Comparison of ENCODE assay signal across 23 cellular contexts in the genomic region with DNA sequence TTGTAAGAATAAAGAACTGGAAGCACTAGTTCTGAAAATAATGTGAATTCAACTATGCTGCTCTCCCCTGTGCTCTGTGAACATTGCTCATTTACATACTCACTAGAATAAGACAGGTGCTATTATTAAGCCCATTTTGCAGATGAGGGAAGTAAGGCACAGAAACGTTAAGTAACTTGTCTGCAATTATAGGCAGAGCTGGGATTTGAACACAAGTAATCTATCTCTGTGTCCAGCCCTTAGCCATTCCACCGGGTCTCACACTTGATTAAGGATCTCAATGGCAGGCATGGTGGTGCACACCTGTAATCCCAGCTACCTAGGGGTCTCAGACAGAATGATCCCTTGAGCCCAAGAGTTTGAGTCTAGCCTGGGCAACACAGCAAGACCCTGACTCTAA.
DNase-seq lines count a peak whose midpoint lies in the region; ATAC-seq and TF ChIP-seq lines count a peak whose summit lies in the region.
"Had no signal": no experiment of that assay in that cellular context is flagged by ENCODE, and none has a peak within 500 bp of the region (broad histone marks: within the 10 kb centered on the region; RNA-seq: fewer than 3 reads in every experiment).

No MANE protein-coding gene starts in this region.

- peaks cover 5% of the 10 kb centered on the region for H3K9me3 Mint-ChIP-seq in activated CD4-positive, alpha-beta T cell treated with anti-CD3 and anti-CD28 coated beads, Interleukin-2, amount 10 ng/mL, durations not matched to agents 24 days and 14 days
- H3K9me3 Mint-ChIP-seq in activated CD4-positive, alpha-beta T cell treated with anti-CD3 and anti-CD28 coated beads, Interleukin-2, amount 10 ng/mL, durations not matched to agents 7 days and 5 days = peaks cover 12% of the 10 kb centered on the region
- H3K9me3 Mint-ChIP-seq: HFFc6 had no signal

- TF ChIP-seq CTCF in OCI-LY7 (conservative IDR thresholded peaks at IDR 0.05; ENCODE audit: low read length) (no peak), osteoblast (IDR thresholded peaks at IDR 0.05; ENCODE audit: extremely low read depth, low read depth, low read length) (no peak), lower lobe of right lung (IDR thresholded peaks at IDR 0.05) (no peak)

- no peak overlapping the region for H3K27ac Mint-ChIP-seq in activated CD4-positive, alpha-beta T cell treated with anti-CD3 and anti-CD28 coated beads, Interleukin-2, amount 10 ng/mL, durations not matched to agents 24 days and 14 days
- H3K27ac Mint-ChIP-seq in activated CD4-positive, alpha-beta T cell treated with anti-CD3 and anti-CD28 coated beads, Interleukin-2, amount 10 ng/mL, durations not matched to agents 7 days and 5 days = no peak overlapping the region
- H3K27ac Mint-ChIP-seq: CD4-positive, alpha-beta T cell; HFFc6 had no signal

- no peak overlapping the region for H2AFZ ChIP-seq in OCI-LY7 (ENCODE audit: low read length)
- H2AFZ ChIP-seq in osteoblast (ENCODE audit: low read length) = no peak overlapping the region

- BruUV-seq in OCI-LY7 (replicated peaks; lab: Mats Ljungman, UMichigan) = no TSS peak

- H3K36me3 Mint-ChIP-seq in activated CD4-positive, alpha-beta T cell treated with anti-CD3 and anti-CD28 coated beads, Interleukin-2, amount 10 ng/mL, durations not matched to agents 24 days and 14 days (ENCODE audit: low read depth) = no peaks in the 10 kb centered on the region
- no peaks in the 10 kb centered on the region for H3K36me3 Mint-ChIP-seq in activated CD4-positive, alpha-beta T cell treated with anti-CD3 and anti-CD28 coated beads, Interleukin-2, amount 10 ng/mL, durations not matched to agents 7 days and 5 days (ENCODE audit: low read depth)
- H3K36me3 Mint-ChIP-seq: CD14-positive monocyte had no signal

- H3K27ac ChIP-seq in OCI-LY7 (ENCODE audit: low read depth, low read length, poor library complexity, severe bottlenecking) = no peak overlapping the region
- H3K27ac ChIP-seq in osteoblast (ENCODE audit: low read depth, low read length) = no peak overlapping the region
- no peak overlapping the region for H3K27ac ChIP-seq in lower lobe of right lung
- H3K27ac ChIP-seq: 22Rv1 had no signal

- intact Hi-C loops in activated CD4-positive, alpha-beta T cell treated with anti-CD3 and anti-CD28 coated beads, Interleukin-2, amount 10 ng/mL, durations not matched to agents 24 days and 14 days (cut with micrococcal nuclease) = no loop called here
- intact Hi-C loops in OCI-LY7 (cut with micrococcal nuclease; ENCODE audit: unreplicated experiment) = no loop called here
- intact Hi-C loops in lower lobe of right lung (cut with DNase I) = no loop called here

- H3K4me1 ChIP-seq in OCI-LY7 (ENCODE audit: insufficient read depth, low read length, poor library complexity, severe bottlenecking) (peaks cover 6% of the 10 kb centered on the region), osteoblast (ENCODE audit: insufficient read depth, low read length) (peaks cover 14% of the 10 kb centered on the region), lower lobe of right lung (peaks cover 34% of the 10 kb centered on the region)
- H3K4me1 ChIP-seq: BE2C, HAP-1 had no signal

- no peaks in the 10 kb centered on the region for H3K27me3 Mint-ChIP-seq in activated CD4-positive, alpha-beta T cell treated with anti-CD3 and anti-CD28 coated beads, Interleukin-2, amount 10 ng/mL, durations not matched to agents 24 days and 14 days
- no peaks in the 10 kb centered on the region for H3K27me3 Mint-ChIP-seq in activated CD4-positive, alpha-beta T cell treated with anti-CD3 and anti-CD28 coated beads, Interleukin-2, amount 10 ng/mL, durations not matched to agents 7 days and 5 days
- H3K27me3 Mint-ChIP-seq: CD4-positive, alpha-beta T cell had no signal

- peak; percentile 12 for DNase-seq in activated CD4-positive, alpha-beta T cell treated with anti-CD3 and anti-CD28 coated beads, Interleukin-2, amount 10 ng/mL, durations not matched to agents 24 days and 14 days
- no peak for DNase-seq in activated CD4-positive, alpha-beta T cell treated with anti-CD3 and anti-CD28 coated beads, Interleukin-2, amount 10 ng/mL, durations not matched to agents 7 days and 5 days
- DNase-seq in OCI-LY7 (ENCODE audit: low spot score) = no peak
- DNase-seq in osteoblast (ENCODE audit: insufficient read length, low spot score, missing footprints) = peak; percentile 64
- DNase-seq in activated gamma-delta T cell (lab: John Stamatoyannopoulos, UW) = no peak
- DNase-seq in lower lobe of right lung = no peak
- no peak for DNase-seq in NCI-H2029 treated with DMSO at 0.1 percent for 48 hours (lab: John Stamatoyannopoulos, UW)
- DNase-seq in RKO (ENCODE audit: low spot score) = no peak
- DNase-seq: ACHN; AML-193; BE2C; Calu3; CD4-positive, alpha-beta T cell; COR-L47; DMS53; DMS79 treated with DMSO at 0.1 percent for 48 hours; GF-D8; GOT3; HFFc6 had no signal

- peaks cover 8% of the 10 kb centered on the region for H3K4me1 Mint-ChIP-seq in activated CD4-positive, alpha-beta T cell treated with anti-CD3 and anti-CD28 coated beads, Interleukin-2, amount 10 ng/mL, durations not matched to agents 24 days and 14 days
- H3K4me1 Mint-ChIP-seq in activated CD4-positive, alpha-beta T cell treated with anti-CD3 and anti-CD28 coated beads, Interleukin-2, amount 10 ng/mL, durations not matched to agents 7 days and 5 days = no peaks in the 10 kb centered on the region

- H4K20me1 ChIP-seq in OCI-LY7 (ENCODE audit: insufficient read depth, low read length) = no peaks in the 10 kb centered on the region
- no peaks in the 10 kb centered on the region for H4K20me1 ChIP-seq in osteoblast (ENCODE audit: insufficient read depth, low read length)
- H4K20me1 ChIP-seq: BLaER1 treated with 17β-estradiol and CSF1 and Interleukin-3, amounts not matched to agents 10 nM and 100 nM had no signal

- no peak for ATAC-seq in lower lobe of right lung

- POLR2A ChIA-PET in activated CD4-positive, alpha-beta T cell treated with anti-CD3 and anti-CD28 coated beads, Interleukin-2, amount 10 ng/mL, durations not matched to agents 7 days and 5 days (lab: Charles Lee) = no interaction called here
- POLR2A ChIA-PET in OCI-LY7 (lab: Charles Lee) = interaction anchor here (0.6 to 1.0 kb wide), 2 partner anchors 17 to 798 kb away, joined by 3 read pairs; no protein-coding TSS in a partner anchor

- no peak overlapping the region for H3K4me3 ChIP-seq in OCI-LY7 (ENCODE audit: low read depth, low read length, poor library complexity, severe bottlenecking)
- no peak overlapping the region for H3K4me3 ChIP-seq in osteoblast (ENCODE audit: insufficient read depth, low read length)
- no peak overlapping the region for H3K4me3 ChIP-seq in lower lobe of right lung
- H3K4me3 ChIP-seq: BLaER1 treated with 17β-estradiol and CSF1 and Interleukin-3, amounts not matched to agents 10 nM and 100 nM; HAP-1 had no signal

- peaks cover 25% of the 10 kb centered on the region for H3K9me3 ChIP-seq in OCI-LY7 (ENCODE audit: low read length)
- no peaks in the 10 kb centered on the region for H3K9me3 ChIP-seq in osteoblast (ENCODE audit: low read depth, low read length)
- H3K9me3 ChIP-seq in lower lobe of right lung = no peaks in the 10 kb centered on the region
- H3K9me3 ChIP-seq: BE2C had no signal

- H3K4me3 Mint-ChIP-seq in activated CD4-positive, alpha-beta T cell treated with anti-CD3 and anti-CD28 coated beads, Interleukin-2, amount 10 ng/mL, durations not matched to agents 24 days and 14 days = no peak overlapping the region
- H3K4me3 Mint-ChIP-seq in activated CD4-positive, alpha-beta T cell treated with anti-CD3 and anti-CD28 coated beads, Interleukin-2, amount 10 ng/mL, durations not matched to agents 7 days and 5 days = no peak overlapping the region
- H3K4me3 Mint-ChIP-seq: CD14-positive monocyte; CD4-positive, alpha-beta T cell; HFFc6 had no signal

- H3K4me2 ChIP-seq in OCI-LY7 (ENCODE audit: low read length) (0 out of 2 replicates have a peak overlapping the region, but pooled peaks have one; percentile 4), osteoblast (ENCODE audit: insufficient read depth, low read length) (no peak overlapping the region)
- H3K4me2 ChIP-seq: BLaER1 treated with 17β-estradiol and CSF1 and Interleukin-3, amounts not matched to agents 10 nM and 100 nM had no signal

- CTCF ChIA-PET in activated CD4-positive, alpha-beta T cell treated with anti-CD3 and anti-CD28 coated beads, Interleukin-2, amount 10 ng/mL, durations not matched to agents 7 days and 5 days (lab: Charles Lee) = interaction anchor here (0.6 kb wide), 1 partner anchor 22 kb away, joined by 3 read pairs; no protein-coding TSS in a partner anchor
- CTCF ChIA-PET in OCI-LY7 (lab: Charles Lee; ENCODE audit: unreplicated experiment) = no interaction called here

- H3K79me2 ChIP-seq in OCI-LY7 (ENCODE audit: insufficient read depth, low read depth, low read length) (no peaks in the 10 kb centered on the region), osteoblast (ENCODE audit: insufficient read depth, low read length) (no peaks in the 10 kb centered on the region)

- H3K27me3 ChIP-seq in osteoblast (ENCODE audit: insufficient read depth, low read length) = no peaks in the 10 kb centered on the region
- H3K27me3 ChIP-seq in lower lobe of right lung (ENCODE audit: low read depth) = no peaks in the 10 kb centered on the region
- H3K27me3 ChIP-seq: BE2C; BLaER1 treated with 17β-estradiol and CSF1 and Interleukin-3, amounts not matched to agents 10 nM and 100 nM had no signal

- no peaks in the 10 kb centered on the region for H3K36me3 ChIP-seq in OCI-LY7 (ENCODE audit: insufficient read depth, low read length)
- no peaks in the 10 kb centered on the region for H3K36me3 ChIP-seq in osteoblast (ENCODE audit: insufficient read depth, low read length)
- H3K36me3 ChIP-seq in lower lobe of right lung = no peaks in the 10 kb centered on the region
- H3K36me3 ChIP-seq: BE2C; BLaER1 treated with 17β-estradiol and CSF1 and Interleukin-3, amounts not matched to agents 10 nM and 100 nM; HAP-1 had no signal

- H3K9me2 ChIP-seq in OCI-LY7 (ENCODE audit: insufficient read depth, low read length) = no peaks in the 10 kb centered on the region

Comparison
In these comparisons a context has a peak if more than half of its experiments do, and no peak if none do; other contexts are left out.
1. DNase-seq: peak in activated CD4-positive, alpha-beta T cell treated with anti-CD3 and anti-CD28 coated beads, Interleukin-2, amount 10 ng/mL, durations not matched to agents 24 days and 14 days (single experiment) and osteoblast (single experiment); none in activated CD4-positive, alpha-beta T cell treated with anti-CD3 and anti-CD28 coated beads, Interleukin-2, amount 10 ng/mL, durations not matched to agents 7 days and 5 days (single experiment), OCI-LY7 (single experiment), activated gamma-delta T cell (single experiment), lower lobe of right lung (single experiment), NCI-H2029 treated with DMSO at 0.1 percent for 48 hours (single experiment) and RKO (single experiment).